ENCODE assay signal across 29 cellular contexts in genomic region chr21:38752051-38752505, GRCh38. TPM values are rescaled to one million over a fixed set of nuclear protein-coding genes. Genes with fewer than 3 reads are reported as not detected.
DNase-seq lines count a peak whose midpoint lies in the region; ATAC-seq and TF ChIP-seq lines count a peak whose summit lies in the region.
"Had no signal": no experiment of that assay in that cellular context is flagged by ENCODE, and none has a peak within 500 bp of the region (broad histone marks: within the 10 kb centered on the region; RNA-seq: fewer than 3 reads in every experiment).

No MANE protein-coding gene starts in this region.

- CTCF ChIA-PET in A673 (lab: Charles Lee), result no interaction called here

- intact Hi-C loops in ascending aorta (cut with DNase I), result loop anchor here (5.0 kb wide), 2 partner anchors 255 to 335 kb away; no protein-coding TSS in a partner anchor
- intact Hi-C loops in left lung (cut with DNase I), result no loop called here
- intact Hi-C loops in A673 (cut with micrococcal nuclease; ENCODE audit: unreplicated experiment), result no loop called here

- TF ChIP-seq CTCF in ascending aorta (IDR thresholded peaks at IDR 0.05) (no peak), left lung (IDR thresholded peaks at IDR 0.05) (no peak), A673 (conservative IDR thresholded peaks at IDR 0.05; ENCODE audit: low read depth, low read length) (no peak)

- no TSS peak for BruUV-seq in A673 (replicated peaks; lab: Mats Ljungman, UMichigan)

- peaks cover 0 to 12% (median 0%) of the 10 kb centered on the region in 11 experiments; a peak in 3 of 22 replicates for H3K27me3 ChIP-seq in BLaER1 treated with 17β-estradiol and CSF1 and Interleukin-3, amounts not matched to agents 10 nM and 100 nM
- no peaks in the 10 kb centered on the region for H3K27me3 ChIP-seq in ascending aorta
- no peaks in the 10 kb centered on the region for H3K27me3 ChIP-seq in layer of hippocampus (ENCODE audit: control insufficient read depth, insufficient read depth, low read length)
- H3K27me3 ChIP-seq in skeletal muscle tissue (ENCODE audit: control insufficient read depth in 3 of 3, insufficient read depth in 3 of 3, low read length in 3 of 3), result no peaks in the 10 kb centered on the region
- H3K27me3 ChIP-seq in left lung, result no peaks in the 10 kb centered on the region
- H3K27me3 ChIP-seq in A673 (replicated peaks; ENCODE audit: insufficient read depth, low read depth, low read length, poor library complexity), result no peaks in the 10 kb centered on the region
- H3K27me3 ChIP-seq: vagina had no signal

- no peak overlapping the region for H3K4me3 ChIP-seq in BLaER1 treated with 17β-estradiol and CSF1 and Interleukin-3, amounts not matched to agents 10 nM and 100 nM
- H3K4me3 ChIP-seq in ascending aorta, result no peak overlapping the region
- H3K4me3 ChIP-seq in skeletal muscle tissue (ENCODE audit: low read length in 3 of 3), result no peak overlapping the region
- H3K4me3 ChIP-seq in left lung, result no peak overlapping the region
- H3K4me3 ChIP-seq in A673 (ENCODE audit: low read depth, low read length, poor library complexity, severe bottlenecking), result no peak overlapping the region
- H3K4me3 ChIP-seq: vagina had no signal

- no peaks in the 10 kb centered on the region for H4K20me1 ChIP-seq in BLaER1 treated with 17β-estradiol and CSF1 and Interleukin-3, amounts not matched to agents 10 nM and 100 nM

- H3K4me1 ChIP-seq in BLaER1 treated with 17β-estradiol and CSF1 and Interleukin-3, amounts not matched to agents 10 nM and 100 nM, result peaks cover 37 to 55% (median 47%) of the 10 kb centered on the region in 10 experiments
- H3K4me1 ChIP-seq in ascending aorta (peaks cover 20 to 53% of the 10 kb centered on the region in 2 donors), skeletal muscle tissue (ENCODE audit: control insufficient read depth in 3 of 3, insufficient read depth in 3 of 3, low read length in 3 of 3) (peaks cover 5 to 16% (median 12%) of the 10 kb centered on the region in 3 donors), left lung (peaks cover 8 to 55% of the 10 kb centered on the region in 2 donors), A673 (ENCODE audit: insufficient read depth, low read length, poor library complexity, severe bottlenecking) (peaks cover 3% of the 10 kb centered on the region)

- peak overlapping the region; percentile 71 to 90 (median 79) for H3K4me2 ChIP-seq in BLaER1 treated with 17β-estradiol and CSF1 and Interleukin-3, amounts not matched to agents 10 nM and 100 nM
- H3K4me2 ChIP-seq: SK-N-SH had no signal

- H3K9me3 ChIP-seq in BLaER1 treated with 17β-estradiol and CSF1 and Interleukin-3, amounts not matched to agents 10 nM and 100 nM (replicated peaks in 1 of 11), result peaks cover 8 to 17% (median 10%) of the 10 kb centered on the region in 11 experiments
- H3K9me3 ChIP-seq in ascending aorta (no peaks in the 10 kb centered on the region), skeletal muscle tissue (ENCODE audit: control insufficient read depth in 3 of 3, low read length in 3 of 3) (no peaks in the 10 kb centered on the region), left lung (no peaks in the 10 kb centered on the region), A673 (ENCODE audit: low read depth, low read length, poor library complexity, severe bottlenecking) (no peaks in the 10 kb centered on the region)
- H3K9me3 ChIP-seq: SK-N-SH, vagina had no signal

- peak overlapping the region in 8 of 11 experiments; percentile 28 to 66 (median 50); a peak in 15 of 22 replicates for H3K27ac ChIP-seq in BLaER1 treated with 17β-estradiol and CSF1 and Interleukin-3, amounts not matched to agents 10 nM and 100 nM
- H3K27ac ChIP-seq in ascending aorta (peak overlapping the region; percentile 77 to 92), layer of hippocampus (ENCODE audit: low read depth, low read length) (peak overlapping the region; percentile 13), skeletal muscle tissue (ENCODE audit: low read depth, low read length) (peak overlapping the region; percentile 44), left lung (peak overlapping the region in 1 of 2 donors; percentile 80), A673 (ENCODE audit: low read depth, low read length, poor library complexity, severe bottlenecking) (no peak overlapping the region)

- peak in 1 of 2 donors; percentile 64 for DNase-seq in ascending aorta (ENCODE audit: low spot score in 2 of 2)
- DNase-seq in ecto neural progenitor cell (ENCODE audit: low spot score), result no peak
- no peak for DNase-seq in left lung
- DNase-seq in A673 (ENCODE audit: low spot score), result no peak
- no peak for DNase-seq in NCI-H2107 (lab: John Stamatoyannopoulos, UW)
- DNase-seq: activated B cell treated with CpG ODN at 0.5 μM for 24 hours; activated CD4-positive, alpha-beta T cell treated with anti-CD3 and anti-CD28 coated beads, Interleukin-2, amount 50 U/mL, for 1 hour; activated gamma-delta T cell; activated naive CD8-positive, alpha-beta T cell treated with anti-CD3 and anti-CD28 coated beads for 36 hours; activated T-cell treated with anti-CD3 and anti-CD28 coated beads, Interleukin-2, amount 50 U/mL, for 24 hours; central memory CD4-positive, alpha-beta T cell; dermis blood vessel endothelial cell; EL; immature natural killer cell; left colon; naive thymus-derived CD4-positive, alpha-beta T cell; NCI-H1417; NCI-H2029 treated with DMSO at 0.1 percent for 48 hours; NCI-H226; NCI-H526 treated with DMSO at 0.1 percent for 48 hours; NK-92 treated with Interleukin-12 subunit alpha and Interleukin-12 subunit beta, amount 100 ng/mL, for 24 hours; occipital lobe; SK-N-SH; stimulated activated CD4-positive, alpha-beta T cell treated with anti-CD3 and anti-CD28 coated beads, Interleukin-15, amount 100 ng/mL, for 24 hours; stimulated activated naive B cell treated with anti-CD40 and anti-IgM and Interleukin-4, amounts not matched to agents 10 μg/mL and 1 μg/mL and 100 μg/mL, for 72 hours had no signal

- H3K36me3 ChIP-seq in BLaER1 treated with 17β-estradiol and CSF1 and Interleukin-3, amounts not matched to agents 10 nM and 100 nM, result 0 out of 22 replicates have a peak, but pooled peaks cover 0 to 3% (median 0%) of the 10 kb centered on the region in 11 experiments
- H3K36me3 ChIP-seq in ascending aorta, result no peaks in the 10 kb centered on the region
- H3K36me3 ChIP-seq in skeletal muscle tissue (ENCODE audit: control insufficient read depth in 3 of 3, insufficient read depth in 3 of 3, low read length in 3 of 3), result no peaks in the 10 kb centered on the region
- no peaks in the 10 kb centered on the region for H3K36me3 ChIP-seq in left lung
- no peaks in the 10 kb centered on the region for H3K36me3 ChIP-seq in A673 (ENCODE audit: insufficient read depth, low read length, poor library complexity, severe bottlenecking)
- H3K36me3 ChIP-seq: vagina had no signal

- POLR2A ChIA-PET in A673 (lab: Charles Lee; ENCODE audit: low non-redundant PET), result no interaction called here

- peak overlapping the region in 9 of 11 experiments; percentile 3 to 56 (median 25); a peak in 6 of 22 replicates for H3K9ac ChIP-seq in BLaER1 treated with 17β-estradiol and CSF1 and Interleukin-3, amounts not matched to agents 10 nM and 100 nM
- no peak overlapping the region for H3K9ac ChIP-seq in skeletal muscle tissue (ENCODE audit: low read depth in 1 of 3, low read length in 3 of 3)
- H3K9ac ChIP-seq: SK-N-SH had no signal

- ATAC-seq in left lung, result no peak
- ATAC-seq: left colon; stimulated activated naive B cell treated with anti-CD40 and anti-IgM and Interleukin-4, amounts not matched to agents 10 μg/mL and 1 μg/mL and 100 μg/mL, for 72 hours had no signal

RNA-seq across cellular contexts. Expression of gene ETS2, which starts 53.7 kb away (rescaled TPM):
- total RNA-seq in ascending aorta, result 113 TPM
- 20.9 TPM for total RNA-seq in skeletal muscle tissue
- 100 to 1,000 TPM in 1 of 2 donors, 10 to 100 TPM in 1; 93.2 to 129 TPM for total RNA-seq in left lung
- 35.1 and 45.6 TPM in 2 replicates for total RNA-seq in A673 (2021)

Comparison
In these comparisons a context has a peak if more than half of its experiments do, and no peak if none do; other contexts are left out.
1. H3K9ac ChIP-seq: peak in BLaER1 treated with 17β-estradiol and CSF1 and Interleukin-3, amounts not matched to agents 10 nM and 100 nM (9 of 11); none in skeletal muscle tissue (0 of 3).